In the genomic region with DNA sequence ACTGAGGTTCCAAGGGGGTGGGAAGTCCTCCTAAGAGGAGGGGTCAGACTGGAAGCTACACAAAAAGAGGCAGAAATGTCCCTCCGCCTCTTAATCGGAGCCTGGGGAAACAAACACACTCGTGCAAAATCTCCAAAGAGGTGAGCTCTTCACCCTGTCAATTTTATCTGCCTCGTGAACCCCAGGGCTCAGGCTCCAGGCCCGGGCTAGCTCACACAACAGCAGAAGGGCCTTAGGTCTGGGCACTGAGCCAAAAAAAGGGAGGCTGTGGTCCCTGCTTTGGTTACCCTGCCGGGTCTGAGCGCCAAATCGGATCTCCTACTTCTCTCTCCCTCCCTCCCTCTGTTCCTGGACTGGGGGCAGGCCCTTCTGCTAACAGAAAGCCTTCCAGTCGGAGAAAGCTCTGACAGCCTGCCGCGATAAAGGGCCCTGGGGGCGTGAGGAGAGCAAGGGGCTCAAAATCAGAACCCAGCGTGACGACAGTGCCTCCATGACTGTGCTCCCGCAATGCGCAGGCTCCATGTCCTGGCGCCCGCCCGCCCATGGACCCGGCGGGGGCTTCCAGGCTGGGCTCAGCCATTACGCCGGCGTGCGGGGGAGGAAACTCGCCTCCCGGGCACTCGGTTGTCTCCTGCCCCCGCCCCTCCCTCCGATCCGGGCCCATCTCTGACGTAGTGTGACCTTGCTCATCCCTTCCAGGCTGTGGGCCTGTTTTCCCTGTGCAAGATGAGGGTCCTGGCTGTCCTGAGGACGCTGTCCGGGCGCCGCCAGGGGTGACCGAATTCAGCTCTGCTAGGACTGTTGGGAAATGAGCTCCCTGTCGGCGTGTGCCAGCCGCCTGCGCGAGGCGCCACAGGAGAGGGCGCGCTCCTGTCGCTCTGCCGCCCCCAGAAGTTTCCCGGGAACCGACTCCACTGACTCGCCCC, we compare ENCODE assay signal across 1 cellular context.
TF ChIP-seq lines count a peak whose summit lies in the region.

No MANE protein-coding gene starts in this region.

TF ChIP-seq in K562, 482 proteins besides CTCF, POLR2A, EP300 and RAD21 (continued from another document and continues in another):
- TF ChIP-seq SUPT5H (IDR thresholded peaks at IDR 0.05) (peak; percentile 75; the same call in 1 of the 2 replicates), ATF1 (CRISPR knock-in tag; IDR thresholded peaks at IDR 0.05) (no peak), ATF1 (tag; IDR thresholded peaks at IDR 0.05) (peak; percentile 95), NR4A1 (CRISPR knock-in tag; IDR thresholded peaks at IDR 0.05) (no peak), NR4A1 (tag; IDR thresholded peaks at IDR 0.05) (peak; percentile 64), ZFPM2 (CRISPR knock-in tag; IDR thresholded peaks at IDR 0.05) (no peak), ZFP1 (CRISPR knock-in tag; IDR thresholded peaks at IDR 0.05) (no peak), TAF15 (IDR thresholded peaks at IDR 0.05; ENCODE audit: low read depth, low read length) (no peak), TAF9B (IDR thresholded peaks at IDR 0.05; ENCODE audit: partially characterized antibody) (peak; percentile 46), CCNT2 (IDR thresholded peaks at IDR 0.05; ENCODE audit: borderline replicate concordance, extremely low read depth, insufficient read length, low read depth, low read length) (peak; percentile 81), PKNOX1 (IDR thresholded peaks at IDR 0.05) (peak; percentile 47), GABPB2 (CRISPR knock-in tag; conservative IDR thresholded peaks at IDR 0.05) (0 out of 2 replicates have a peak, but pooled peaks have one; percentile 27), ZNF707 (CRISPR knock-in tag; conservative IDR thresholded peaks at IDR 0.05) (0 out of 2 replicates have a peak, but pooled peaks have one; percentile 38), GABPB1 (CRISPR knock-in tag; IDR thresholded peaks at IDR 0.05) (peak; percentile 57; the same call in 1 of the 2 replicates), ERF (CRISPR knock-in tag; IDR thresholded peaks at IDR 0.05) (peak; percentile 85; the same call in 1 of the 2 replicates), PRMT5 (CRISPR knock-in tag; IDR thresholded peaks at IDR 0.05) (no peak), UBTF (IDR thresholded peaks at IDR 0.05; ENCODE audit: borderline replicate concordance in 1 of 2, low read depth in 2 of 2, low read length in 2 of 2) (peak; percentile 60 to 70; a peak in 1 of 4 replicates), SMARCA5 (IDR thresholded peaks at IDR 0.05) (no peak), SIN3B (IDR thresholded peaks at IDR 0.05; ENCODE audit: low read depth) (peak; percentile 6; the same call in 1 of the 2 replicates), HDAC8 (tag; IDR thresholded peaks at IDR 0.05) (0 out of 2 replicates have a peak, but pooled peaks have one; percentile 74), EZH2 (IDR thresholded peaks at IDR 0.05; ENCODE audit: borderline replicate concordance, low read depth, low read length) (no peak), SP1 (CRISPR knock-in tag; IDR thresholded peaks at IDR 0.05) (peak; percentile 79), SNRNP70 (optimal IDR thresholded peaks at IDR 0.05; ENCODE audit: low read depth, low read length) (no peak), SPI1 (IDR thresholded peaks at IDR 0.05; ENCODE audit: borderline replicate concordance, low read depth, low read length) (no peak), KAT7 (CRISPR knock-in tag; IDR thresholded peaks at IDR 0.05; ENCODE audit: borderline replicate concordance) (peak; percentile 95), KAT2B (IDR thresholded peaks at IDR 0.05; ENCODE audit: low read depth, low read length) (no peak), LCOR (CRISPR knock-in tag; IDR thresholded peaks at IDR 0.05) (peak; percentile 83), ZBTB9 (CRISPR knock-in tag; IDR thresholded peaks at IDR 0.05) (0 out of 2 replicates have a peak, but pooled peaks have one; percentile 47), CBFA2T3 (IDR thresholded peaks at IDR 0.05) (peak; percentile 41), POLR2H (tag; IDR thresholded peaks at IDR 0.05; ENCODE audit: low read depth) (peak; percentile 77), EGR1 (conservative IDR thresholded peaks at IDR 0.05) (peak; percentile 96), FOSL1 (tag; conservative IDR thresholded peaks at IDR 0.05) (peak; percentile 58; the same call in 1 of the 2 replicates), ZNF165 (CRISPR knock-in tag; IDR thresholded peaks at IDR 0.05; ENCODE audit: borderline replicate concordance) (no peak), ZNF589 (CRISPR knock-in tag; IDR thresholded peaks at IDR 0.05; ENCODE audit: low read depth) (peak; percentile 75; the same call in 1 of the 2 replicates), MTA1 (IDR thresholded peaks at IDR 0.05; ENCODE audit: borderline replicate concordance) (no peak), ESRRA (IDR thresholded peaks at IDR 0.05; ENCODE audit: borderline replicate concordance, low read depth) (peak; percentile 89), ZNF354B (CRISPR knock-in tag; IDR thresholded peaks at IDR 0.05) (no peak), STAT6 (CRISPR knock-in tag; IDR thresholded peaks at IDR 0.05) (peak; percentile 90; the same call in 1 of the 2 replicates), ARID1B (IDR thresholded peaks at IDR 0.05) (peak; percentile 63; the same call in 1 of the 2 replicates), BCOR (IDR thresholded peaks at IDR 0.05) (0 out of 2 replicates have a peak, but pooled peaks have one; percentile 27), KDM1A (IDR thresholded peaks at IDR 0.05) (peak; percentile 77 to 81; a peak in 2 of 4 replicates), ETS2 (tag; IDR thresholded peaks at IDR 0.05; ENCODE audit: borderline replicate concordance, poor library complexity, severe bottlenecking) (no peak), ZSCAN29 (IDR thresholded peaks at IDR 0.05) (0 out of 2 replicates have a peak, but pooled peaks have one; percentile 29), PHF21A (IDR thresholded peaks at IDR 0.05; ENCODE audit: borderline replicate concordance, low read depth) (peak; percentile 59; the same call in 1 of the 2 replicates), ZNF561 (CRISPR knock-in tag; conservative IDR thresholded peaks at IDR 0.05) (no peak), MYBL2 (IDR thresholded peaks at IDR 0.05; ENCODE audit: low read depth) (no peak), MYBL2 (CRISPR knock-in tag; IDR thresholded peaks at IDR 0.05; ENCODE audit: borderline replicate concordance) (no peak), RHOXF2B (CRISPR knock-in tag; conservative IDR thresholded peaks at IDR 0.05) (no peak), FOXK2 (conservative IDR thresholded peaks at IDR 0.05 in 1 of 2, IDR thresholded peaks at IDR 0.05 in 1 of 2; ENCODE audit: low read depth in 2 of 2) (peak in 1 of 2 experiments; percentile 48; a peak in 1 of 4 replicates), HNRNPUL1 (IDR thresholded peaks at IDR 0.05; ENCODE audit: low read length) (no peak), ZNF592 (IDR thresholded peaks at IDR 0.05) (peak; percentile 92)
- TF ChIP-seq, protein P1, sequence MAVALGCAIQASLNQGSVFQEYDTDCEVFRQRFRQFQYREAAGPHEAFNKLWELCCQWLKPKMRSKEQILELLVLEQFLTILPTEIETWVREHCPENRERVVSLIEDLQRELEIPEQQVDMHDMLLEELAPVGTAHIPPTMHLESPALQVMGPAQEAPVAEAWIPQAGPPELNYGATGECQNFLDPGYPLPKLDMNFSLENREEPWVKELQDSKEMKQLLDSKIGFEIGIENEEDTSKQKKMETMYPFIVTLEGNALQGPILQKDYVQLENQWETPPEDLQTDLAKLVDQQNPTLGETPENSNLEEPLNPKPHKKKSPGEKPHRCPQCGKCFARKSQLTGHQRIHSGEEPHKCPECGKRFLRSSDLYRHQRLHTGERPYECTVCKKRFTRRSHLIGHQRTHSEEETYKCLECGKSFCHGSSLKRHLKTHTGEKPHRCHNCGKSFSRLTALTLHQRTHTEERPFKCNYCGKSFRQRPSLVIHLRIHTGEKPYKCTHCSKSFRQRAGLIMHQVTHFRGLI (CRISPR knock-in tag; IDR thresholded peaks at IDR 0.05) = no peak
- TF ChIP-seq, protein P2, sequence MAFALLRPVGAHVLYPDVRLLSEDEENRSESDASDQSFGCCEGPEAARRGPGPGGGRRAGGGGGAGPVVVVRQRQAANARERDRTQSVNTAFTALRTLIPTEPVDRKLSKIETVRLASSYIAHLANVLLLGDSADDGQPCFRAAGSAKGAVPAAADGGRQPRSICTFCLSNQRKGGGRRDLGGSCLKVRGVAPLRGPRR (CRISPR knock-in tag; IDR thresholded peaks at IDR 0.05) = 0 out of 2 replicates have a peak, but pooled peaks have one; percentile 39
